19 cellular contexts compared by ENCODE assay signal in the genomic region with DNA sequence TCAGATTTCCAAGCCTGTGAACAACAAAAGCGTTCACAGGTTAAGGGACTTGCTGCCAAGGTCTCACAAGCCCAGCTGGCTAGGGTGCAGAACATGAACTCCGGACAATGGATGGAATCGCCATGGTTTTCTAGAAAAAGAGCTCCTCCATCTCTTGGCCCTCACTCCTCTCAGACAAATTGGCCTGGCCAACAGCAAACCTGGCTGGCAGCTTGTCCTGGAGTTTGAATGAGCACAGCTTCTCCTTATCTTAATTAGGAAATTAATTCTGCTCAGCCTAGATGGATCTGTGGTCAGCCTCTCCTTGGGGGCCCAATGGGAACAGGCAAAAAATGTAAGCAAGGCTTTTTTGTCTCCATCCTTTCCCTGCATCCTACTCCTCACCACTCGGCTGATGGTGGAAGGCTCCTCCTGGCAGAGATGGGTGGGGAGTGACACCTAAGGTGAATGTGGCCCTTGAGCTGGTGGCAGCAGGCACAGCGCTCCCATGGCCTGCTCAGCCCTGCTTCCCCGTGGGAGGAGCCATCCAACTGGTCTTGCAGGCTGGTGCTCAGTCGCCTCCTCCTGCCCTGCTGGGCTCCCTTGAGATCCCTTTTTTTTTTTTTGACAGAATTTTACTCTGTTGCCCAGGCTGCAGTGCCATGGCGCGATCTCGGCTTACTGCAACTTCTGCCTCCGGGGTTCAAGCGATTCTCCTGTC. TPM values are rescaled to one million over a fixed set of nuclear protein-coding genes. Genes with fewer than 3 reads are reported as not detected.
DNase-seq lines count a peak whose midpoint lies in the region; ATAC-seq, FAIRE-seq and TF ChIP-seq lines count a peak whose summit lies in the region.
"Had no signal": no experiment of that assay in that cellular context is flagged by ENCODE, and none has a peak within 500 bp of the region (broad histone marks: within the 10 kb centered on the region; RNA-seq: fewer than 3 reads in every experiment).

No MANE protein-coding gene starts in this region.

- BruUV-seq in PC-9 (replicated peaks; lab: Mats Ljungman, UMichigan): no TSS peak

- H3F3A ChIP-seq in PC-9 (ENCODE audit: insufficient read depth, low read depth): peaks cover 29% of the 10 kb centered on the region

- H3K27ac ChIP-seq in PC-9 (no peak overlapping the region), small intestine (ENCODE audit: low read depth in 1 of 2, low read length in 1 of 2) (peak overlapping the region in 1 of 2 donors; percentile 25)
- H3K27ac ChIP-seq: epithelial cell of prostate had no signal

- FAIRE-seq in small intestine (lab: Jason Lieb, UNC) (no peak), H54 (lab: Jason Lieb, UNC) (no peak)
- FAIRE-seq: RCC 7860 had no signal

- peaks cover 66% of the 10 kb centered on the region for H3K4me1 ChIP-seq in PC-9 (replicated peaks; ENCODE audit: insufficient read depth)
- H3K4me1 ChIP-seq in small intestine (ENCODE audit: control insufficient read depth in 2 of 2, insufficient read depth in 1 of 2, low read depth in 1 of 2, low read length in 1 of 2): peaks cover 16 to 25% of the 10 kb centered on the region in 2 donors

- ATAC-seq in HG02759 (IDR thresholded peaks at IDR 0.05; ENCODE audit: unreplicated experiment): no peak
- ATAC-seq: sciatic nerve; stimulated activated effector memory CD8-positive, alpha-beta T cell treated with anti-CD3 and anti-CD28 coated beads, Interleukin-12 subunit alpha, Interleukin-12 subunit beta, amount 100 ng/mL, for 72 hours had no signal

- 25 to 71% (median 56%) methylated on average over 12 of the region's 12 CpGs for WGBS in small intestine, 3 donors

- no peak for TF ChIP-seq POLR2A in H54 (IDR thresholded peaks at IDR 0.05; ENCODE audit: low read depth, low read length)

- CTCF ChIA-PET in PC-9 (lab: Charles Lee): no interaction called here

- DNase-seq in NCI-H2171 treated with DMSO at 0.1 percent for 48 hours (lab: John Stamatoyannopoulos, UW): peak; percentile 25
- DNase-seq in NCI-H2171 (lab: John Stamatoyannopoulos, UW): no peak
- peak; percentile 73 to 81 for DNase-seq in PC-9
- peak; percentile 57 for DNase-seq in iPS-NIHi11 (ENCODE audit: low spot score)
- peak; percentile 80 for DNase-seq in small intestine
- no peak for DNase-seq in H54 (ENCODE audit: insufficient read length, low spot score)
- DNase-seq in KG1 (lab: John Stamatoyannopoulos, UW): no peak
- DNase-seq: activated CD4-positive, alpha-beta T cell treated with anti-CD3 and anti-CD28 coated beads for 1 hour; activated T-cell treated with anti-CD3 and anti-CD28 coated beads for 4 hours; head of caudate nucleus; IMR-90; NCI-H1105; stimulated activated CD4-positive, alpha-beta T cell treated with anti-CD3 and anti-CD28 coated beads, Interleukin-4, amount 100 ng/mL, for 4 hours; T-helper 1 cell had no signal

- H3K4me2 ChIP-seq in PC-9: peak overlapping the region; percentile 48

- H3K27me3 ChIP-seq in PC-9 (ENCODE audit: insufficient read depth, low read depth) (no peaks in the 10 kb centered on the region), small intestine (ENCODE audit: control insufficient read depth in 2 of 2, insufficient read depth in 2 of 2, low read length in 2 of 2) (no peaks in the 10 kb centered on the region)

- POLR2A ChIA-PET in PC-9 (lab: Charles Lee; ENCODE audit: unreplicated experiment): no interaction called here

- peaks cover 55% of the 10 kb centered on the region for H3K79me2 ChIP-seq in PC-9 (ENCODE audit: low read depth)

- no peaks in the 10 kb centered on the region for H3K9me2 ChIP-seq in PC-9 (ENCODE audit: insufficient read depth)

- H3K9me3 ChIP-seq in PC-9 (ENCODE audit: insufficient read depth, low read depth) (no peaks in the 10 kb centered on the region), small intestine (ENCODE audit: control insufficient read depth, low read depth) (no peaks in the 10 kb centered on the region)

- TF ChIP-seq CTCF in PC-9 (conservative IDR thresholded peaks at IDR 0.05): no peak

- H2AFZ ChIP-seq in PC-9: no peak overlapping the region

- H3K36me3 ChIP-seq in PC-9 (ENCODE audit: low read depth): no peaks in the 10 kb centered on the region
- H3K36me3 ChIP-seq in small intestine (ENCODE audit: control insufficient read depth in 2 of 2, insufficient read depth in 2 of 2, low read length in 2 of 2): no peaks in the 10 kb centered on the region

- H3K4me3 ChIP-seq in PC-9 (0 out of 2 replicates have a peak overlapping the region, but pooled peaks have one; percentile 13), small intestine (ENCODE audit: low read depth in 1 of 2, low read length in 2 of 2) (no peak overlapping the region)

- H4K20me1 ChIP-seq in PC-9 (ENCODE audit: insufficient read depth): no peaks in the 10 kb centered on the region

- intact Hi-C loops in PC-9 (cut with micrococcal nuclease; ENCODE audit: unreplicated experiment): no loop called here

RNA-seq across cellular contexts. Expression of gene KLHL25, which starts 5.8 kb away (rescaled TPM):
- total RNA-seq in PC-9 (2021): 5.3 and 5.6 TPM in 2 replicates
- 1 to 10 TPM; 7.6 to 9.5 (median 8.3) TPM for polyA plus RNA-seq in small intestine

Comparison
In these comparisons a context has a peak if more than half of its experiments do, and no peak if none do; other contexts are left out.
1. DNase-seq: peak in NCI-H2171 treated with DMSO at 0.1 percent for 48 hours (single experiment), PC-9 (2 of 2), iPS-NIHi11 (single experiment) and small intestine (single experiment); none in NCI-H2171 (single experiment), H54 (single experiment) and KG1 (single experiment).